In the genomic region with DNA sequence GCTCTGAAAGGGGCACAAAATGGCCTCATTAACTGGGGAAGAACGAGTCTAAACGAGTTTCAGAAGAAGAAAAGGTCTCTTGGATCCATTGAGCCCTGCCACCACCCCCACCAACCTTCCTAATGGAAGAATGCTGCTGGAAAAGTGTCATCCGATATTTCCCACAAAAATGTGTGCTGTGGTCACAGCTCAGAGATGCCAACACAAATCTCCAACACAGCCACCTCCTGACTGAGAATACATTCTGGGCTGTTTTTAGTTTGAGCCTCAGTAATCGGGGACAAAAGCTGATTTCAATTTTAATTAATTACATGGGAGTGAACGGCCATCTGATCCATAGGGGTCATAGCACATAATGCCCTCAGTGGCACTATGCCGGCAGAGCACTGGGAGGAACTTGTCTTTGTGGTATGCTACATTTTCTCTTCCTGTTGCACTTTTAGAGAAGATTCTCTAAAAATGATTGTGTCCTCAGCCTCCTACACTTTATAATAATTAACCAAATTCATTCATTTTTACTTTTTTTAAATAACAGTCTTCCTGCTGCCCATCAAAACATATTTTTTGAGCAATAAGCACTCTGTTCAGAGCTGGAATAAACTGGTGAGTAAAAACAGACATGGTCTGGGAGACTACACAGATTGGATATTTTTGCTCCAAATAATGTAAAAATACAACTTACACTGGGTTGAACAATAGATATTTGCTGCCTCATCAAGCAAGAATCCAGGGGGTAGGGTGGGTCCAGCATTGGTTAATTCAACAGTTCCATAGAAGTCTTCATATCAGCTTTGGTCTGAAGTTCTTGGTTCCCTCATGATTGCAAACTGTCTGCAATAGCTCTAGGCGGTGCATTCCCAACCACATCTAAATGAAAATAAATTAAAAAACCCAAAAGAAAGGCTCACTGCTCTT, we compare ENCODE assay signal across 10 cellular contexts.
DNase-seq lines count a peak whose midpoint lies in the region; ATAC-seq, FAIRE-seq and TF ChIP-seq lines count a peak whose summit lies in the region.
"Had no signal": no experiment of that assay in that cellular context is flagged by ENCODE, and none has a peak within 500 bp of the region (broad histone marks: within the 10 kb centered on the region; RNA-seq: fewer than 3 reads in every experiment).

No MANE protein-coding gene starts in this region.

- peak overlapping the region; percentile 59; the same call in 1 of the 2 replicates for H3K27ac ChIP-seq in C4-2B
- H3K27ac ChIP-seq in VCaP: peak overlapping the region; percentile 91
- no peak overlapping the region for H3K27ac ChIP-seq in suprapubic skin

- no peak overlapping the region for H3K4me3 Mint-ChIP-seq in naive B cell
- H3K4me3 Mint-ChIP-seq: T-cell had no signal

- no peak for DNase-seq in naive B cell
- DNase-seq in globus pallidus (ENCODE audit: low spot score): no peak
- no peak for DNase-seq in stimulated activated naive CD4-positive, alpha-beta T cell treated with Interleukin-2 at 50 U/mL for 16 hours (lab: John Stamatoyannopoulos, UW)
- no peak for DNase-seq in suprapubic skin (ENCODE audit: low spot score in 2 of 2)
- no peak for DNase-seq in D721Med (ENCODE audit: insufficient read length, low spot score)
- DNase-seq: NCI-H2171 treated with DMSO at 0.1 percent for 48 hours had no signal

- FAIRE-seq in D721Med (lab: Jason Lieb, UNC): no peak

- TF ChIP-seq EP300 in suprapubic skin (IDR thresholded peaks at IDR 0.05): no peak

- H3K27me3 ChIP-seq in suprapubic skin: no peaks in the 10 kb centered on the region

- WGBS in suprapubic skin: 64% methylated on average over 7 of the region's 7 CpGs

- peaks cover 0 to 7% of the 10 kb centered on the region in 2 donors for H3K36me3 Mint-ChIP-seq in naive B cell

- ATAC-seq in HG02759 (IDR thresholded peaks at IDR 0.05; ENCODE audit: unreplicated experiment): peak; percentile 65
- no peak for ATAC-seq in naive B cell (ENCODE audit: low read depth in 2 of 2)
- ATAC-seq: T-cell had no signal

- TF ChIP-seq POLR2A in suprapubic skin (IDR thresholded peaks at IDR 0.05): no peak

- H3K9me3 ChIP-seq in suprapubic skin: no peaks in the 10 kb centered on the region

- peaks cover 0 to 2% (median 0%) of the 10 kb centered on the region in 7 donors for H3K9me3 Mint-ChIP-seq in naive B cell

- H3K36me3 ChIP-seq in suprapubic skin: no peaks in the 10 kb centered on the region

- H3K4me1 ChIP-seq in suprapubic skin: peaks cover 15% of the 10 kb centered on the region

- TF ChIP-seq CTCF in C4-2B (conservative IDR thresholded peaks at IDR 0.05) (no peak), VCaP (conservative IDR thresholded peaks at IDR 0.05) (no peak), suprapubic skin (IDR thresholded peaks at IDR 0.05) (no peak), D721Med (IDR thresholded peaks at IDR 0.05; ENCODE audit: insufficient read depth, missing control alignments) (no peak)

- H3K4me1 Mint-ChIP-seq in naive B cell: peaks cover 25 to 42% (median 32%) of the 10 kb centered on the region in 3 donors

- peak overlapping the region in 4 of 6 donors; percentile 18 to 73 (median 56) for H3K27ac Mint-ChIP-seq in naive B cell
- H3K27ac Mint-ChIP-seq: T-cell had no signal

- H3K27me3 Mint-ChIP-seq in naive B cell: no peaks in the 10 kb centered on the region

- no peak overlapping the region for H3K4me3 ChIP-seq in suprapubic skin
